27 cellular contexts compared by ENCODE assay signal in genomic region chr18:6842081-6842480, GRCh38.
"Had no signal": no experiment of that assay in that cellular context is flagged by ENCODE, and none has a peak within 500 bp of the region (broad histone marks: within the 10 kb centered on the region; RNA-seq: fewer than 3 reads in every experiment).

No MANE protein-coding gene starts in this region.

- DNase-seq: activated B cell treated with CpG ODN at 0.5 μM for 24 hours; activated CD4-positive, alpha-beta memory T cell treated with anti-CD3 and anti-CD28 coated beads, Interleukin-2, amount 10 ng/mL, durations not matched to agents 7 days and 5 days; activated CD4-positive, alpha-beta T cell treated with anti-CD3 and anti-CD28 coated beads for 36 hours; activated CD4-positive, alpha-beta T cell treated with anti-CD3 and anti-CD28 coated beads, Interleukin-2, amount 10 ng/mL, durations not matched to agents 24 days and 14 days; activated CD4-positive, alpha-beta T cell treated with anti-CD3 and anti-CD28 coated beads, Interleukin-2, amount 50 U/mL, for 4 hours; activated CD8-positive, alpha-beta memory T cell treated with anti-CD3 and anti-CD28 coated beads, Interleukin-2, amount 50 U/mL, for 48 hours; activated gamma-delta T cell; activated naive CD4-positive, alpha-beta T cell; activated naive CD4-positive, alpha-beta T cell treated with anti-CD3 and anti-CD28 coated beads, Interleukin-2, amount 10 ng/mL, durations not matched to agents 7 days and 5 days; activated naive CD8-positive, alpha-beta T cell treated with anti-CD3 and anti-CD28 coated beads, Interleukin-2, amount 10 ng/mL, durations not matched to agents 7 days and 5 days; activated T-cell treated with anti-CD3 and anti-CD28 coated beads for 4 hours; activated T-cell treated with anti-CD3 and anti-CD28 coated beads, Interleukin-2, amount 50 U/mL, for 24 hours; activated T-cell treated with anti-CD3 and anti-CD28 coated beads, Interleukin-2, amount 50 U/mL, for 72 hours; dorsolateral prefrontal cortex; effector memory CD4-positive, alpha-beta T cell; endodermal cell; foreskin fibroblast; head of caudate nucleus; T-helper 1 cell; T-helper 17 cell; T1000; WERI-Rb-1 had no signal

- H3K4me3 Mint-ChIP-seq: activated B cell treated with CpG ODN at 0.5 μM for 24 hours; activated CD4-positive, alpha-beta memory T cell treated with anti-CD3 and anti-CD28 coated beads, Interleukin-2, amount 10 ng/mL, durations not matched to agents 7 days and 5 days; activated CD4-positive, alpha-beta T cell treated with anti-CD3 and anti-CD28 coated beads for 36 hours; activated CD4-positive, alpha-beta T cell treated with anti-CD3 and anti-CD28 coated beads, Interleukin-2, amount 10 ng/mL, durations not matched to agents 24 days and 14 days; activated naive CD4-positive, alpha-beta T cell treated with anti-CD3 and anti-CD28 coated beads, Interleukin-2, amount 10 ng/mL, durations not matched to agents 7 days and 5 days; activated naive CD8-positive, alpha-beta T cell treated with anti-CD3 and anti-CD28 coated beads, Interleukin-2, amount 10 ng/mL, durations not matched to agents 7 days and 5 days; activated T-cell treated with anti-CD3 and anti-CD28 coated beads, Interleukin-2, amount 50 U/mL, for 24 hours; activated T-cell treated with anti-CD3 and anti-CD28 coated beads, Interleukin-2, amount 50 U/mL, for 72 hours; brain; central memory CD8-positive, alpha-beta T cell; dendritic cell treated with granulocyte-macrophage colony-stimulating factor and Interleukin-4, amounts not matched to agents 40 ng/mL and 50 ng/mL, for 4 days; endodermal cell; T-helper 17 cell; T-helper 2 cell treated with Interferon-gamma antibody and Interleukin-4, amounts not matched to agents 5 μg/mL and 100 μg/mL, for 36 hours had no signal

- H3K36me3 Mint-ChIP-seq: activated naive CD4-positive, alpha-beta T cell treated with anti-CD3 and anti-CD28 coated beads, Interleukin-2, amount 10 ng/mL, durations not matched to agents 7 days and 5 days; activated naive CD4-positive, alpha-beta T cell treated with anti-CD3 and anti-CD28 coated beads, Interleukin-2, amount 50 U/mL, for 72 hours; activated naive CD8-positive, alpha-beta T cell treated with anti-CD3 and anti-CD28 coated beads, Interleukin-2, amount 10 ng/mL, durations not matched to agents 7 days and 5 days had no signal

- H3K27me3 Mint-ChIP-seq: activated B cell treated with CpG ODN at 0.5 μM for 24 hours; activated CD4-positive, alpha-beta memory T cell treated with anti-CD3 and anti-CD28 coated beads, Interleukin-2, amount 10 ng/mL, durations not matched to agents 7 days and 5 days; activated CD4-positive, alpha-beta T cell treated with anti-CD3 and anti-CD28 coated beads, Interleukin-2, amount 10 ng/mL, durations not matched to agents 24 days and 14 days; activated naive CD4-positive, alpha-beta T cell treated with anti-CD3 and anti-CD28 coated beads, Interleukin-2, amount 10 ng/mL, durations not matched to agents 7 days and 5 days; activated naive CD8-positive, alpha-beta T cell treated with anti-CD3 and anti-CD28 coated beads, Interleukin-2, amount 10 ng/mL, durations not matched to agents 7 days and 5 days; activated T-cell treated with anti-CD3 and anti-CD28 coated beads, Interleukin-2, amount 50 U/mL, for 24 hours; brain; central memory CD8-positive, alpha-beta T cell; dendritic cell treated with granulocyte-macrophage colony-stimulating factor and Interleukin-4, amounts not matched to agents 40 ng/mL and 50 ng/mL, for 4 days; T-helper 17 cell had no signal

- H3K9me3 Mint-ChIP-seq: activated CD4-positive, alpha-beta T cell treated with anti-CD3 and anti-CD28 coated beads, Interleukin-2, amount 10 ng/mL, durations not matched to agents 24 days and 14 days; brain; endodermal cell; T-helper 2 cell treated with Interferon-gamma antibody and Interleukin-4, amounts not matched to agents 5 μg/mL and 100 μg/mL, for 36 hours had no signal

- H3K4me1 Mint-ChIP-seq: activated B cell treated with CpG ODN at 0.5 μM for 24 hours; activated CD4-positive, alpha-beta memory T cell treated with anti-CD3 and anti-CD28 coated beads, Interleukin-2, amount 10 ng/mL, durations not matched to agents 7 days and 5 days; activated CD4-positive, alpha-beta T cell treated with anti-CD3 and anti-CD28 coated beads for 36 hours; activated CD4-positive, alpha-beta T cell treated with anti-CD3 and anti-CD28 coated beads, Interleukin-2, amount 10 ng/mL, durations not matched to agents 24 days and 14 days; activated naive CD4-positive, alpha-beta T cell treated with anti-CD3 and anti-CD28 coated beads, Interleukin-2, amount 10 ng/mL, durations not matched to agents 7 days and 5 days; activated naive CD8-positive, alpha-beta T cell treated with anti-CD3 and anti-CD28 coated beads, Interleukin-2, amount 10 ng/mL, durations not matched to agents 7 days and 5 days; central memory CD8-positive, alpha-beta T cell; T-helper 17 cell had no signal

- H3K27ac Mint-ChIP-seq: activated B cell treated with CpG ODN at 0.5 μM for 24 hours; activated CD4-positive, alpha-beta memory T cell treated with anti-CD3 and anti-CD28 coated beads, Interleukin-2, amount 10 ng/mL, durations not matched to agents 7 days and 5 days; activated CD4-positive, alpha-beta T cell treated with anti-CD3 and anti-CD28 coated beads for 36 hours; activated CD4-positive, alpha-beta T cell treated with anti-CD3 and anti-CD28 coated beads, Interleukin-2, amount 10 ng/mL, durations not matched to agents 24 days and 14 days; activated naive CD4-positive, alpha-beta T cell treated with anti-CD3 and anti-CD28 coated beads, Interleukin-2, amount 10 ng/mL, durations not matched to agents 7 days and 5 days; activated naive CD4-positive, alpha-beta T cell treated with anti-CD3 and anti-CD28 coated beads, Interleukin-2, amount 50 U/mL, for 72 hours; activated naive CD8-positive, alpha-beta T cell treated with anti-CD3 and anti-CD28 coated beads, Interleukin-2, amount 10 ng/mL, durations not matched to agents 7 days and 5 days; activated T-cell treated with anti-CD3 and anti-CD28 coated beads, Interleukin-2, amount 50 U/mL, for 24 hours; activated T-cell treated with anti-CD3 and anti-CD28 coated beads, Interleukin-2, amount 50 U/mL, for 72 hours; brain; dendritic cell treated with granulocyte-macrophage colony-stimulating factor and Interleukin-4, amounts not matched to agents 40 ng/mL and 50 ng/mL, for 4 days; endodermal cell; T-helper 17 cell; T-helper 2 cell treated with Interferon-gamma antibody and Interleukin-4, amounts not matched to agents 5 μg/mL and 100 μg/mL, for 36 hours had no signal
